15 cellular contexts compared by ENCODE assay signal in genomic region chr6:96014846-96015245, GRCh38. TPM values are rescaled to one million over a fixed set of nuclear protein-coding genes. Genes with fewer than 3 reads are reported as not detected.
DNase-seq lines count a peak whose midpoint lies in the region; ATAC-seq and TF ChIP-seq lines count a peak whose summit lies in the region.
"Had no signal": no experiment of that assay in that cellular context is flagged by ENCODE, and none has a peak within 500 bp of the region (broad histone marks: within the 10 kb centered on the region; RNA-seq: fewer than 3 reads in every experiment).

No MANE protein-coding gene starts in this region.

- DNase-seq in NCI-H510A treated with DMSO at 0.1 percent for 48 hours (lab: John Stamatoyannopoulos, UW) (peak; percentile 38), NCI-H510A (lab: John Stamatoyannopoulos, UW) (no peak), WTC11 (ENCODE audit: low spot score) (no peak), left kidney (ENCODE audit: low read depth, low spot score) (peak; percentile 31), thoracic aorta (ENCODE audit: low spot score) (no peak), Right ventricle myocardium inferior (ENCODE audit: missing footprints) (no peak)
- DNase-seq: KBM-7 had no signal

- intact Hi-C loops in Right ventricle myocardium inferior (cut with DNase I) = no loop called here

- H3K9me3 ChIP-seq in thoracic aorta = no peaks in the 10 kb centered on the region
- H3K9me3 ChIP-seq: spleen, vagina had no signal

- no peak for TF ChIP-seq CTCF in WTC11 (IDR thresholded peaks at IDR 0.05)
- TF ChIP-seq CTCF in thoracic aorta (IDR thresholded peaks at IDR 0.05) = no peak

- CTCF ChIA-PET in WTC11 (lab: Charles Lee) = interaction anchor here (1.0 to 1.9 kb wide), 6 partner anchors 8 to 1045 kb away, joined by 3 to 12 read pairs (median 6); no protein-coding TSS in a partner anchor

- POLR2A ChIA-PET in WTC11 (lab: Charles Lee) = interaction anchor here (0.6 to 1.0 kb wide), 2 partner anchors 111 to 149 kb away, joined by 3 read pairs; no protein-coding TSS in a partner anchor

- H3K36me3 ChIP-seq in thoracic aorta = no peaks in the 10 kb centered on the region
- H3K36me3 ChIP-seq: spleen, vagina had no signal

- H3K27ac Mint-ChIP-seq in WTC11 = peak overlapping the region; percentile 91; the same call in 1 of the 2 replicates
- H3K27ac Mint-ChIP-seq: activated T-helper 1 cell treated with anti-CD3 and anti-CD28 coated beads, Interleukin-12 subunit alpha, Interleukin-12 subunit beta, Interleukin-2, Interleukin-4 antibody, amounts not matched to agents 30 ng/mL and 10 ng/mL and 1 ng/mL, durations not matched to agents 14 hours and 24 hours and 36 hours had no signal

- no peaks in the 10 kb centered on the region for H3K36me3 Mint-ChIP-seq in WTC11

- H3K27ac ChIP-seq in thoracic aorta = no peak overlapping the region
- H3K27ac ChIP-seq: spleen, vagina had no signal

- H3K4me3 ChIP-seq in thoracic aorta = peak overlapping the region; percentile 63
- H3K4me3 ChIP-seq: spleen, vagina had no signal

- peaks cover 0 to 7% of the 10 kb centered on the region in 2 donors for H3K4me1 ChIP-seq in thoracic aorta (ENCODE audit: control insufficient read depth in 1 of 2, low read depth in 2 of 2)

- H3K27me3 ChIP-seq in thoracic aorta (replicated peaks; ENCODE audit: insufficient read depth) = no peaks in the 10 kb centered on the region
- H3K27me3 ChIP-seq: vagina had no signal

- peak overlapping the region; percentile 99 for H3K4me3 Mint-ChIP-seq in WTC11
- H3K4me3 Mint-ChIP-seq: activated T-helper 1 cell treated with anti-CD3 and anti-CD28 coated beads, Interleukin-12 subunit alpha, Interleukin-12 subunit beta, Interleukin-2, Interleukin-4 antibody, amounts not matched to agents 30 ng/mL and 10 ng/mL and 1 ng/mL, durations not matched to agents 14 hours and 24 hours and 36 hours had no signal

- no peaks in the 10 kb centered on the region for H3K9me3 Mint-ChIP-seq in WTC11
- H3K9me3 Mint-ChIP-seq: activated T-helper 1 cell treated with anti-CD3 and anti-CD28 coated beads, Interleukin-12 subunit alpha, Interleukin-12 subunit beta, Interleukin-2, Interleukin-4 antibody, amounts not matched to agents 30 ng/mL and 10 ng/mL and 1 ng/mL, durations not matched to agents 14 hours and 24 hours and 36 hours had no signal

- H3K4me1 Mint-ChIP-seq in WTC11 = peaks cover 34% of the 10 kb centered on the region

- H3K27me3 Mint-ChIP-seq in WTC11 (ENCODE audit: low read depth) = peaks cover 17% of the 10 kb centered on the region

- ATAC-seq in WTC11 (no peak), thoracic aorta (ENCODE audit: insufficient number of reproducible peaks, low FRiP score, low read depth) (no peak), GM21381 (IDR thresholded peaks at IDR 0.05; ENCODE audit: unreplicated experiment) (no peak), Right ventricle myocardium inferior (no peak), GM21737 (IDR thresholded peaks at IDR 0.05; ENCODE audit: unreplicated experiment) (no peak)
- ATAC-seq: activated CD4-positive, CD25-positive, alpha-beta regulatory T cell treated with anti-CD3 and anti-CD28 coated beads, Interleukin-2, amount 50 U/mL, for 24 hours had no signal

TF ChIP-seq in WTC11, 78 proteins besides CTCF, POLR2A, EP300 and RAD21:
- TF ChIP-seq GRHL2 (CRISPR knock-in tag; IDR thresholded peaks at IDR 0.05; ENCODE audit: insufficient replicate concordance, severe bottlenecking) = no peak
- TF ChIP-seq ESRRA (CRISPR knock-in tag; IDR thresholded peaks at IDR 0.05; ENCODE audit: borderline replicate concordance) = no peak
- TF ChIP-seq, protein P1, sequence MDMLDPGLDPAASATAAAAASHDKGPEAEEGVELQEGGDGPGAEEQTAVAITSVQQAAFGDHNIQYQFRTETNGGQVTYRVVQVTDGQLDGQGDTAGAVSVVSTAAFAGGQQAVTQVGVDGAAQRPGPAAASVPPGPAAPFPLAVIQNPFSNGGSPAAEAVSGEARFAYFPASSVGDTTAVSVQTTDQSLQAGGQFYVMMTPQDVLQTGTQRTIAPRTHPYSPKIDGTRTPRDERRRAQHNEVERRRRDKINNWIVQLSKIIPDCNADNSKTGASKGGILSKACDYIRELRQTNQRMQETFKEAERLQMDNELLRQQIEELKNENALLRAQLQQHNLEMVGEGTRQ (CRISPR knock-in tag; IDR thresholded peaks at IDR 0.05) = no peak
- no peak for TF ChIP-seq OVOL2 (CRISPR knock-in tag; IDR thresholded peaks at IDR 0.05; ENCODE audit: borderline replicate concordance)
- no peak for TF ChIP-seq MXD4 (CRISPR knock-in tag; IDR thresholded peaks at IDR 0.05; ENCODE audit: borderline replicate concordance)
- no peak for TF ChIP-seq ZNF416 (CRISPR knock-in tag; IDR thresholded peaks at IDR 0.05)
- TF ChIP-seq, protein P2, sequence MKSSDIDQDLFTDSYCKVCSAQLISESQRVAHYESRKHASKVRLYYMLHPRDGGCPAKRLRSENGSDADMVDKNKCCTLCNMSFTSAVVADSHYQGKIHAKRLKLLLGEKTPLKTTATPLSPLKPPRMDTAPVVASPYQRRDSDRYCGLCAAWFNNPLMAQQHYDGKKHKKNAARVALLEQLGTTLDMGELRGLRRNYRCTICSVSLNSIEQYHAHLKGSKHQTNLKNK (CRISPR knock-in tag; IDR thresholded peaks at IDR 0.05) = no peak
- TF ChIP-seq NR2C2 (CRISPR knock-in tag; IDR thresholded peaks at IDR 0.05) = no peak

RNA-seq across cellular contexts. Expression of gene FUT9, which starts 0.9 kb away (rescaled TPM):
- total RNA-seq in WTC11 (2021) = 3.5 to 3.9 TPM (median 3.6 TPM) in 3 replicates
- not detected for total RNA-seq in thoracic aorta
- total RNA-seq in Right ventricle myocardium inferior = not detected
- total RNA-seq: activated T-helper 1 cell treated with anti-CD3 and anti-CD28 coated beads, Interleukin-12 subunit alpha, Interleukin-12 subunit beta, Interleukin-2, Interleukin-4 antibody, amounts not matched to agents 30 ng/mL and 10 ng/mL and 1 ng/mL, durations not matched to agents 14 hours and 24 hours and 36 hours; myocyte; SK-MEL-5; spleen; vagina had no signal

Comparison
In these comparisons a context has a peak if more than half of its experiments do, and no peak if none do; other contexts are left out.
1. DNase-seq: peak in NCI-H510A treated with DMSO at 0.1 percent for 48 hours (single experiment) and left kidney (single experiment); none in NCI-H510A (single experiment), WTC11 (single experiment), thoracic aorta (single experiment) and Right ventricle myocardium inferior (single experiment).